In the genomic region with DNA sequence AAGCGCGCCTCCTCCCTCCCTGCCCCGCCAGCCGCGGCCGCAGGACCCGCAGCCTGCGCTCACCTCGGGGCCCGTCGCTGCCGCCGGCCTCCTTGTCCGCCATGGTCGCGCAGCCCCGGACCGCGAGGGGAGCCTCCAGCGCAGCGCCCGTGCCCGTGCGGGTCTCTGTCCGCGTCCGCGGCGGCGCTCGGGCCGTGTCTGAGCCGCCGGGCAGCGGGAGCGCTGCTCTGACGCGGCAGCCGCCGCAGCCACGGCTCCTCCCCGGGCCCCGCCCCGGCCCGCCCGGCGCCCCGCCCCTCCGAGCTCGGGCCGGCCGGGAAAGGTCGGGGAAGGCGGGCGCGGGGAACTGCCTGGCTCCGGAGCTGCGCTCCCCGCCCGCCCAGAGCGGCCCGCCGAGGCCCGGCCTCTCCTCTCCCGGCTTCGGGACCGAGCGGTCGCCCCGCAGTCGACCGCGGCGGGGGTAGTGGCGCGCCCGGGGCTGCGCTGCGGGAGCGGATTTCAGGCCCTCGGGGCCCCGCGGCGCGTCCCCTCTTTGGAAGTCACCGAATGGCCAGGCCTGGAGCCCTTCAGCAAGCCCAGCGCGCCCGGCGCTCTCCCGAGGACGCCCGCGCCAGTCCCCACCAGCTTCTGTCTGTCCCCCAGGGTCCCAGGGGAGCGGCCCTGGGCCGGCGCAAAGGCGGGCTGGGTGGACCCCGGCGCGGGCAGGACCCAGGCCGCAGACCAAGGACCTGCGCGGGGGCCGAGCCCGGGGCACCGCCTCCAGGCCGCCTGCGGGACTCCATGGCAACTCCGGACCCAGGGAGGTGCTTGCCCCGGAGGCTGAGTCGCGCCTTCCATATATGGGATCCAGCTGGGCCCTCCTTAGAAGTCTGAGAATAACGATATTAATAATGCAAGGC, we compare ENCODE assay signal across 8 cellular contexts. TPM values are rescaled to one million over a fixed set of nuclear protein-coding genes. Genes with fewer than 3 reads are reported as not detected.
DNase-seq lines count a peak whose midpoint lies in the region; ATAC-seq and TF ChIP-seq lines count a peak whose summit lies in the region.

A gene with protein sequence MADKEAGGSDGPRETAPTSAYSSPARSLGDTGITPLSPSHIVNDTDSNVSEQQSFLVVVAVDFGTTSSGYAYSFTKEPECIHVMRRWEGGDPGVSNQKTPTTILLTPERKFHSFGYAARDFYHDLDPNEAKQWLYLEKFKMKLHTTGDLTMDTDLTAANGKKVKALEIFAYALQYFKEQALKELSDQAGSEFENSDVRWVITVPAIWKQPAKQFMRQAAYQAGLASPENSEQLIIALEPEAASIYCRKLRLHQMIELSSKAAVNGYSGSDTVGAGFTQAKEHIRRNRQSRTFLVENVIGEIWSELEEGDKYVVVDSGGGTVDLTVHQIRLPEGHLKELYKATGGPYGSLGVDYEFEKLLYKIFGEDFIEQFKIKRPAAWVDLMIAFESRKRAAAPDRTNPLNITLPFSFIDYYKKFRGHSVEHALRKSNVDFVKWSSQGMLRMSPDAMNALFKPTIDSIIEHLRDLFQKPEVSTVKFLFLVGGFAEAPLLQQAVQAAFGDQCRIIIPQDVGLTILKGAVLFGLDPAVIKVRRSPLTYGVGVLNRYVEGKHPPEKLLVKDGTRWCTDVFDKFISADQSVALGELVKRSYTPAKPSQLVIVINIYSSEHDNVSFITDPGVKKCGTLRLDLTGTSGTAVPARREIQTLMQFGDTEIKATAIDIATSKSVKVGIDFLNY (minus strand): TSS at position 200 of the 899 bp plus-strand sequence. CDS start 97 bp downstream, at position 103.

- H3K4me2 ChIP-seq in KMS-11 = peak within 1 kb of the TSS; percentile 33; the same call in 1 of the 2 replicates

- peaks cover 49% of the 10 kb centered on the region for H3K27me3 Mint-ChIP-seq in activated B cell treated with CpG ODN at 0.5 μM for 24 hours

- H3K36me3 ChIP-seq in GM06990 (ENCODE audit: control insufficient read depth, insufficient read depth, low read length) (no peaks in the 10 kb centered on the region), KMS-11 (ENCODE audit: insufficient read depth) (no peaks in the 10 kb centered on the region), spleen (no peaks in the 10 kb centered on the region)

- WGBS in spleen, 5 donors = 0 to 2% (median 1%) methylated on average over 4 to 114 of the region's 114 CpGs

- H3K4me1 Mint-ChIP-seq in activated B cell treated with CpG ODN at 0.5 μM for 24 hours = peaks cover 5% of the 10 kb centered on the region

- intact Hi-C loops in activated B cell treated with CpG ODN at 0.5 μM for 24 hours (cut with micrococcal nuclease) = loop anchor here (2.0 kb wide), 1 partner anchor 432 kb away; no protein-coding TSS in a partner anchor
- intact Hi-C loops in spleen (cut with DNase I; ENCODE audit: low total_unique reads) = no loop called here

- no peaks in the 10 kb centered on the region for H3K9me3 ChIP-seq in spleen

- DNase-seq in GM06990 (ENCODE audit: extremely low read depth, insufficient read length) = peak; percentile 41
- DNase-seq in activated B cell treated with CpG ODN at 0.5 μM for 24 hours = peak; percentile 44
- DNase-seq in kidney glomerular epithelial cell (lab: John Stamatoyannopoulos, UW) = peak; percentile 72
- DNase-seq in spleen = peak; percentile 87
- no peak for DNase-seq in GF-D8 (lab: John Stamatoyannopoulos, UW)

- H3K9me3 Mint-ChIP-seq in activated B cell treated with CpG ODN at 0.5 μM for 24 hours = no peaks in the 10 kb centered on the region

- peak within 1 kb of the TSS; percentile 64 for H3K4me3 Mint-ChIP-seq in activated B cell treated with CpG ODN at 0.5 μM for 24 hours

- H2AFZ ChIP-seq in KMS-11 (ENCODE audit: low read depth) = peak within 1 kb of the TSS; percentile 75

- CTCF ChIA-PET in activated B cell treated with CpG ODN at 0.5 μM for 24 hours (lab: Charles Lee) = no interaction called here

- TF ChIP-seq POLR2A in spleen (IDR thresholded peaks at IDR 0.05) = no peak

- H3K4me1 ChIP-seq in KMS-11 (ENCODE audit: low read depth, poor library complexity, severe bottlenecking) (no peaks in the 10 kb centered on the region), spleen (peaks cover 4 to 28% (median 22%) of the 10 kb centered on the region in 6 donors)

- H3K36me3 Mint-ChIP-seq in activated B cell treated with CpG ODN at 0.5 μM for 24 hours (ENCODE audit: low read depth) = no peaks in the 10 kb centered on the region

- H3K27me3 ChIP-seq in GM06990 (replicated peaks; ENCODE audit: control insufficient read depth, insufficient read depth, low read length) (no peaks in the 10 kb centered on the region; the same call in none of the 2 replicates), KMS-11 (ENCODE audit: insufficient read depth, low read depth) (peaks cover 3% of the 10 kb centered on the region; the same call in 1 of the 2 replicates), spleen (replicated peaks in 1 of 7) (peaks cover 4 to 84% (median 30%) of the 10 kb centered on the region in 7 donors)

- no peak for TF ChIP-seq CTCF in GM06990 (IDR thresholded peaks at IDR 0.05; ENCODE audit: insufficient read depth, low read length, poor library complexity, severe bottlenecking)
- no peak for TF ChIP-seq CTCF in KMS-11 (conservative IDR thresholded peaks at IDR 0.05; ENCODE audit: low read depth, low read length)
- no peak for TF ChIP-seq CTCF in activated B cell treated with CpG ODN at 0.5 μM for 24 hours (IDR thresholded peaks at IDR 0.05)
- TF ChIP-seq CTCF in spleen (IDR thresholded peaks at IDR 0.05 in 8 of 11, conservative IDR thresholded peaks at IDR 0.05 in 3 of 11) = no peak

- H3K27ac ChIP-seq in KMS-11 (no peak within 1 kb of the TSS), cingulate gyrus (ENCODE audit: low read depth, low read length) (peak within 1 kb of the TSS; percentile 75), spleen (peak within 1 kb of the TSS; percentile 71 to 90 (median 86))

- peak within 1 kb of the TSS; percentile 41; the same call in 1 of the 2 replicates for H3K9ac ChIP-seq in KMS-11

- H3K79me2 ChIP-seq in KMS-11 (ENCODE audit: insufficient read depth, low read depth) = no peaks in the 10 kb centered on the region

- H3K27ac Mint-ChIP-seq in activated B cell treated with CpG ODN at 0.5 μM for 24 hours = no peak within 1 kb of the TSS

- peak within 1 kb of the TSS; percentile 48 for H3K4me3 ChIP-seq in GM06990 (replicated peaks; ENCODE audit: low read depth, low read length)
- no peak within 1 kb of the TSS for H3K4me3 ChIP-seq in KMS-11 (IDR thresholded peaks at IDR 0.05; ENCODE audit: insufficient read depth, low read depth, low read length)
- H3K4me3 ChIP-seq in spleen = peak within 1 kb of the TSS; percentile 47 to 88 (median 65)

- H4K20me1 ChIP-seq in KMS-11 (ENCODE audit: insufficient read depth) = no peaks in the 10 kb centered on the region

- POLR2A ChIA-PET in activated B cell treated with CpG ODN at 0.5 μM for 24 hours (lab: Charles Lee) = no interaction called here

- peak; percentile 93 for ATAC-seq in GM21825 (IDR thresholded peaks at IDR 0.05; ENCODE audit: unreplicated experiment)
- ATAC-seq in activated B cell treated with CpG ODN at 0.5 μM for 24 hours (ENCODE audit: low read depth) = peak; percentile 87

RNA-seq across cellular contexts. Expression of the gene that starts here (rescaled TPM):
- total RNA-seq in activated B cell treated with CpG ODN at 0.5 μM for 24 hours (4.0 and 5.1 TPM in 2 replicates), spleen (10 to 100 TPM in 4 of 7 donors, 1 to 10 TPM in 3; 5.6 to 16.5 (median 11.0) TPM)
- 1 to 10 TPM; 1.5 to 3.6 (median 1.8) TPM for polyA plus RNA-seq in spleen
